8 cellular contexts compared by ENCODE assay signal in genomic region chr4:102503301-102503746, GRCh38. TPM values are rescaled to one million over a fixed set of nuclear protein-coding genes. Genes with fewer than 3 reads are reported as not detected.
DNase-seq lines count a peak whose midpoint lies in the region; ATAC-seq, FAIRE-seq and TF ChIP-seq lines count a peak whose summit lies in the region.

No MANE protein-coding gene starts in this region.

- intact Hi-C loops in endothelial cell of umbilical vein (cut with micrococcal nuclease): loop anchor here (2.0 to 5.0 kb wide), 3 partner anchors 109 to 325 kb away; no protein-coding TSS in a partner anchor

- TF ChIP-seq CTCF in OCI-LY3 (IDR thresholded peaks at IDR 0.05; ENCODE audit: low read depth, low read length): no peak
- no peak for TF ChIP-seq CTCF in endothelial cell of umbilical vein (IDR thresholded peaks at IDR 0.05; ENCODE audit: extremely low read depth in 1 of 2, insufficient read depth in 1 of 2, low read depth in 1 of 2, low read length in 2 of 2)

- POLR2A ChIA-PET in endothelial cell of umbilical vein (lab: Charles Lee): no interaction called here

- H3K36me3 ChIP-seq in OCI-LY3 (replicated peaks; ENCODE audit: low read depth, low read length) (peaks cover 16% of the 10 kb centered on the region), endothelial cell of umbilical vein (ENCODE audit: control insufficient read depth in 2 of 2, extremely low read depth in 1 of 2, insufficient read depth in 2 of 2, low read length in 2 of 2) (no peaks in the 10 kb centered on the region)

- H3K27ac ChIP-seq in OCI-LY3 (ENCODE audit: low read length) (peak overlapping the region; percentile 93), endothelial cell of umbilical vein (ENCODE audit: insufficient read depth, low read depth, low read length) (no peak overlapping the region)

- peak overlapping the region; percentile 99 for H3K9ac ChIP-seq in OCI-LY3 (ENCODE audit: low read length)
- peak overlapping the region; percentile 91 for H3K9ac ChIP-seq in endothelial cell of umbilical vein (replicated peaks; ENCODE audit: extremely low read depth, insufficient read depth, low read length)

- H3K79me2 ChIP-seq in OCI-LY3 (ENCODE audit: low read length) (peaks cover 77% of the 10 kb centered on the region), endothelial cell of umbilical vein (ENCODE audit: control insufficient read depth, insufficient read depth, low read length) (peaks cover 57% of the 10 kb centered on the region)

- BruUV-seq in endothelial cell of umbilical vein (replicated peaks; lab: Mats Ljungman, UMichigan): no TSS peak

- H3K4me1 ChIP-seq in OCI-LY3 (ENCODE audit: low read length) (peaks cover 46% of the 10 kb centered on the region), endothelial cell of umbilical vein (ENCODE audit: control insufficient read depth, extremely low read depth, insufficient read depth, low read length) (peaks cover 22% of the 10 kb centered on the region)

- peaks cover 45% of the 10 kb centered on the region for H3K36me3 Mint-ChIP-seq in stimulated activated effector memory CD8-positive, alpha-beta T cell treated with anti-CD3 and anti-CD28 coated beads, Interleukin-12 subunit alpha, Interleukin-12 subunit beta, amount 100 ng/mL, for 72 hours

- H3K4me2 ChIP-seq in OCI-LY3 (ENCODE audit: low read length) (peak overlapping the region; percentile 74), endothelial cell of umbilical vein (ENCODE audit: insufficient read depth, low read length) (peak overlapping the region; percentile 99)

- TF ChIP-seq POLR2A in endothelial cell of umbilical vein (IDR thresholded peaks at IDR 0.05; ENCODE audit: low read depth, low read length): no peak

- no peaks in the 10 kb centered on the region for H3K27me3 ChIP-seq in OCI-LY3 (ENCODE audit: low read depth, low read length)
- no peaks in the 10 kb centered on the region for H3K27me3 ChIP-seq in endothelial cell of umbilical vein (ENCODE audit: control insufficient read depth in 2 of 2, insufficient read depth in 2 of 2, low read length in 2 of 2)

- H3K4me3 ChIP-seq in OCI-LY3 (ENCODE audit: low read length) (peak overlapping the region; percentile 81), endothelial cell of umbilical vein (replicated peaks in 1 of 3; ENCODE audit: insufficient read depth in 1 of 3, low read depth in 1 of 3, low read length in 3 of 3) (peak overlapping the region in 2 of 3 experiments; percentile 83 to 93)

- no peaks in the 10 kb centered on the region for H3K9me1 ChIP-seq in endothelial cell of umbilical vein (replicated peaks; ENCODE audit: control insufficient read depth, extremely low read depth, insufficient read depth, low read length)

- peak overlapping the region; percentile 95 for H3K27ac Mint-ChIP-seq in stimulated activated effector memory CD8-positive, alpha-beta T cell treated with anti-CD3 and anti-CD28 coated beads, Interleukin-12 subunit alpha, Interleukin-12 subunit beta, amount 100 ng/mL, for 72 hours

- no peaks in the 10 kb centered on the region for H3K9me3 Mint-ChIP-seq in stimulated activated effector memory CD8-positive, alpha-beta T cell treated with anti-CD3 and anti-CD28 coated beads, Interleukin-12 subunit alpha, Interleukin-12 subunit beta, amount 100 ng/mL, for 72 hours

- DNase-seq in NOMO-1 treated with DMSO at 0.1 percent for 48 hours (lab: John Stamatoyannopoulos, UW; ENCODE audit: unreplicated experiment): peak; percentile 41
- no peak for DNase-seq in NOMO-1 treated with dmso at 0.1 percent for 144 hours (lab: John Stamatoyannopoulos, UW; ENCODE audit: unreplicated experiment)
- DNase-seq in endothelial cell of umbilical vein (ENCODE audit: low read depth, low spot score): peak; percentile 16
- no peak for DNase-seq in stimulated activated effector memory CD8-positive, alpha-beta T cell treated with anti-CD3 and anti-CD28 coated beads, Interleukin-12 subunit alpha, Interleukin-12 subunit beta, amount 100 ng/mL, for 72 hours (ENCODE audit: low spot score in 2 of 2)
- no peak for DNase-seq in stimulated activated CD4-positive, alpha-beta T cell treated with anti-CD3 and anti-CD28 coated beads, Interleukin-2, amount 100 ng/mL, for 24 hours

- dilution Hi-C loops in endothelial cell of umbilical vein (cut with MboI; ENCODE audit: extremely low pct_ligation_motif_present, low sequenced_read_pairs): no loop called here

- CTCF ChIA-PET in endothelial cell of umbilical vein (lab: Charles Lee): interaction anchor here (1.2 to 1.6 kb wide), 2 partner anchors 8 to 72 kb away, joined by 3 to 4 read pairs; no protein-coding TSS in a partner anchor

- ATAC-seq in stimulated activated effector memory CD8-positive, alpha-beta T cell treated with anti-CD3 and anti-CD28 coated beads, Interleukin-12 subunit alpha, Interleukin-12 subunit beta, amount 100 ng/mL, for 72 hours: no peak
- no peak for ATAC-seq in HG02623 (IDR thresholded peaks at IDR 0.05; ENCODE audit: unreplicated experiment)
- no peak for ATAC-seq in HG02970 (IDR thresholded peaks at IDR 0.05; ENCODE audit: low FRiP score, unreplicated experiment)

- H2AFZ ChIP-seq in OCI-LY3 (ENCODE audit: low read depth, low read length): no peak overlapping the region
- no peak overlapping the region for H2AFZ ChIP-seq in endothelial cell of umbilical vein (ENCODE audit: low read depth, low read length)

- H3K9me3 ChIP-seq in OCI-LY3 (ENCODE audit: insufficient read depth, low read length) (no peaks in the 10 kb centered on the region), endothelial cell of umbilical vein (replicated peaks; ENCODE audit: control insufficient read depth, insufficient read depth, low read length) (no peaks in the 10 kb centered on the region)

- H3K4me3 Mint-ChIP-seq in stimulated activated effector memory CD8-positive, alpha-beta T cell treated with anti-CD3 and anti-CD28 coated beads, Interleukin-12 subunit alpha, Interleukin-12 subunit beta, amount 100 ng/mL, for 72 hours: peak overlapping the region; percentile 95

- H4K20me1 ChIP-seq in OCI-LY3 (ENCODE audit: insufficient read depth, low read length) (peaks cover 49% of the 10 kb centered on the region), endothelial cell of umbilical vein (replicated peaks; ENCODE audit: control insufficient read depth, extremely low read depth, insufficient read depth, low read length) (peaks cover 12% of the 10 kb centered on the region)

- peaks cover 36% of the 10 kb centered on the region for H3K4me1 Mint-ChIP-seq in stimulated activated effector memory CD8-positive, alpha-beta T cell treated with anti-CD3 and anti-CD28 coated beads, Interleukin-12 subunit alpha, Interleukin-12 subunit beta, amount 100 ng/mL, for 72 hours

- no peak for FAIRE-seq in endothelial cell of umbilical vein (lab: Jason Lieb, UNC)

TF ChIP-seq in endothelial cell of umbilical vein, 7 proteins besides CTCF, POLR2A, EP300 and RAD21:
- TF ChIP-seq JUN (IDR thresholded peaks at IDR 0.05; ENCODE audit: borderline replicate concordance, insufficient read depth, insufficient read length, low read depth) (no peak), MYC (IDR thresholded peaks at IDR 0.05; ENCODE audit: low read depth, low read length) (no peak), FOS (IDR thresholded peaks at IDR 0.05; ENCODE audit: borderline replicate concordance, insufficient read depth, low read length) (no peak), MAX (IDR thresholded peaks at IDR 0.05; ENCODE audit: insufficient read depth, insufficient read length) (no peak), POLR2AphosphoS5 (IDR thresholded peaks at IDR 0.05; ENCODE audit: insufficient read depth, low read depth, low read length) (no peak), EZH2 (IDR thresholded peaks at IDR 0.05; ENCODE audit: borderline replicate concordance, low read depth, low read length, severe bottlenecking) (no peak), GATA2 (IDR thresholded peaks at IDR 0.05; ENCODE audit: insufficient read depth, insufficient read length, low read depth, low read length) (no peak)

RNA-seq across cellular contexts. Expression of gene NFKB1, which starts 2.2 kb away (rescaled TPM):
- total RNA-seq in endothelial cell of umbilical vein: 41.4 and 42.0 TPM in 2 replicates
- 18.2 and 21.3 TPM in 2 replicates for polyA plus RNA-seq in endothelial cell of umbilical vein
- 27.2 and 29.1 TPM in 2 replicates for polyA plus RNA-seq in endothelial cell of umbilical vein (2011; cell fraction: cytosol; rRNA removed)
- 40.3 and 46.2 TPM in 2 replicates for polyA plus RNA-seq in endothelial cell of umbilical vein (2011; cell fraction: nucleus; rRNA removed)
- 30.0 and 30.1 TPM in 2 replicates for polyA plus RNA-seq in endothelial cell of umbilical vein (2012)
- polyA minus RNA-seq in endothelial cell of umbilical vein: 36.7 and 39.1 TPM in 2 replicates
- polyA minus RNA-seq in endothelial cell of umbilical vein (2011; cell fraction: cytosol; rRNA and poly(A)+ RNA removed): 19.0 TPM
- 42.7 and 55.0 TPM in 2 replicates for polyA minus RNA-seq in endothelial cell of umbilical vein (2011; cell fraction: nucleus; rRNA and poly(A)+ RNA removed)

Comparison
In these comparisons a context has a peak if more than half of its experiments do, and no peak if none do; other contexts are left out.
1. DNase-seq: peak in NOMO-1 treated with DMSO at 0.1 percent for 48 hours (single experiment) and endothelial cell of umbilical vein (single experiment); none in NOMO-1 treated with dmso at 0.1 percent for 144 hours (single experiment), stimulated activated effector memory CD8-positive, alpha-beta T cell treated with anti-CD3 and anti-CD28 coated beads, Interleukin-12 subunit alpha, Interleukin-12 subunit beta, amount 100 ng/mL, for 72 hours (0 of 2) and stimulated activated CD4-positive, alpha-beta T cell treated with anti-CD3 and anti-CD28 coated beads, Interleukin-2, amount 100 ng/mL, for 24 hours (0 of 2).